Comparison of ENCODE assay signal across 18 cellular contexts in genomic region chr16:30839523-30840227, GRCh38. TPM values are rescaled to one million over a fixed set of nuclear protein-coding genes. Genes with fewer than 3 reads are reported as not detected.
A peak's percentile ranks its signal among the peaks of the same experiment; 100 is the strongest.
DNase-seq lines count a peak whose midpoint lies in the region; ATAC-seq, FAIRE-seq and TF ChIP-seq lines count a peak whose summit lies in the region.
"Had no signal": no experiment of that assay in that cellular context is flagged by ENCODE, and none has a peak within 500 bp of the region (broad histone marks: within the 10 kb centered on the region; RNA-seq: fewer than 3 reads in every experiment).

No MANE protein-coding gene starts in this region.

- 38 to 39% methylated on average over 5 of the region's 5 CpGs for WGBS in body of pancreas, 2 donors
- WGBS in right lobe of liver (ENCODE audit: insufficient coverage, low coverage, low lambda C conversion rate, missing lambda C conversion rate): 69% methylated on average over 5 of the region's 5 CpGs
- WGBS in small intestine, 3 donors: 12 to 51% (median 43%) methylated on average over 5 of the region's 5 CpGs
- WGBS in GM23248 (ENCODE audit: low coverage in 1 of 2, low lambda C conversion rate in 2 of 2, missing lambda C conversion rate in 2 of 2), 2 experiments: 56 to 67% methylated on average over 5 of the region's 5 CpGs

- H3K9me3 ChIP-seq in body of pancreas: no peaks in the 10 kb centered on the region
- no peaks in the 10 kb centered on the region for H3K9me3 ChIP-seq in right lobe of liver
- no peaks in the 10 kb centered on the region for H3K9me3 ChIP-seq in small intestine (ENCODE audit: control insufficient read depth, low read depth)
- H3K9me3 ChIP-seq in MM.1S (replicated peaks; ENCODE audit: insufficient read depth, low read length): no peaks in the 10 kb centered on the region
- no peaks in the 10 kb centered on the region for H3K9me3 ChIP-seq in GM23248 (ENCODE audit: low read depth)
- H3K9me3 ChIP-seq: ovary had no signal

- H3F3A ChIP-seq in MM.1S (ENCODE audit: insufficient read depth, low read length) (no peaks in the 10 kb centered on the region; the same call in 1 of the 2 replicates), GM23248 (ENCODE audit: insufficient read depth) (no peaks in the 10 kb centered on the region)

- no peak for TF ChIP-seq CTCF in body of pancreas (IDR thresholded peaks at IDR 0.05)
- no peak for TF ChIP-seq CTCF in right lobe of liver (IDR thresholded peaks at IDR 0.05)
- no peak for TF ChIP-seq CTCF in MM.1S (IDR thresholded peaks at IDR 0.05; ENCODE audit: low read length)

- FAIRE-seq in small intestine (lab: Jason Lieb, UNC): no peak
- FAIRE-seq: endometrium, frontal cortex had no signal

- H4K20me1 ChIP-seq in MM.1S (ENCODE audit: insufficient read depth, low read length): no peaks in the 10 kb centered on the region
- H4K20me1 ChIP-seq in GM23248 (ENCODE audit: insufficient read depth): no peaks in the 10 kb centered on the region

- H2AFZ ChIP-seq in MM.1S (ENCODE audit: low read length) (no peak overlapping the region), GM23248 (no peak overlapping the region)

- TF ChIP-seq POLR2A in body of pancreas (IDR thresholded peaks at IDR 0.05): no peak
- TF ChIP-seq POLR2A in right lobe of liver (IDR thresholded peaks at IDR 0.05): no peak

- no peak overlapping the region for H3K9ac ChIP-seq in MM.1S (ENCODE audit: low read length)
- no peak overlapping the region for H3K9ac ChIP-seq in GM23248

- H3K36me3 ChIP-seq in body of pancreas (replicated peaks in 1 of 2; ENCODE audit: insufficient read depth in 1 of 2, low read depth in 2 of 2): no peaks in the 10 kb centered on the region
- H3K36me3 ChIP-seq in right lobe of liver: no peaks in the 10 kb centered on the region
- no peaks in the 10 kb centered on the region for H3K36me3 ChIP-seq in small intestine (ENCODE audit: control insufficient read depth in 2 of 2, insufficient read depth in 2 of 2, low read length in 2 of 2)
- H3K36me3 ChIP-seq in MM.1S (replicated peaks; ENCODE audit: insufficient read depth, low read length): no peaks in the 10 kb centered on the region
- H3K36me3 ChIP-seq in GM23248 (ENCODE audit: low read depth): no peaks in the 10 kb centered on the region
- H3K36me3 ChIP-seq: ovary had no signal

- H3K9me2 ChIP-seq in MM.1S (replicated peaks; ENCODE audit: insufficient read depth, low read length) (no peaks in the 10 kb centered on the region), GM23248 (ENCODE audit: insufficient read depth) (no peaks in the 10 kb centered on the region)

- no peak overlapping the region for H3K4me3 ChIP-seq in body of pancreas
- H3K4me3 ChIP-seq in right lobe of liver: no peak overlapping the region
- H3K4me3 ChIP-seq in small intestine (ENCODE audit: low read depth in 1 of 2, low read length in 2 of 2): no peak overlapping the region
- no peak overlapping the region for H3K4me3 ChIP-seq in MM.1S (ENCODE audit: low read length)
- H3K4me3 ChIP-seq in GM23248: no peak overlapping the region
- H3K4me3 ChIP-seq: ovary had no signal

- H3K27ac ChIP-seq in body of pancreas (peak overlapping the region; percentile 22 to 43 (median 24)), right lobe of liver (no peak overlapping the region), small intestine (ENCODE audit: low read depth in 1 of 2, low read length in 1 of 2) (peak overlapping the region; percentile 77 to 82), MM.1S (ENCODE audit: low read length) (no peak overlapping the region), GM23248 (no peak overlapping the region)
- H3K27ac ChIP-seq: ovary had no signal

- ATAC-seq in body of pancreas (peak; percentile 73), right lobe of liver (peak; percentile 42 to 65 (median 51)), GM21360 (IDR thresholded peaks at IDR 0.05; ENCODE audit: unreplicated experiment) (no peak), HG03175 (IDR thresholded peaks at IDR 0.05; ENCODE audit: unreplicated experiment) (no peak)
- ATAC-seq: Right ventricle myocardium inferior had no signal

- DNase-seq in HT-29 (ENCODE audit: low spot score): peak; percentile 43
- DNase-seq in body of pancreas: peak in 3 of 4 donors; percentile 24 to 46 (median 34)
- no peak for DNase-seq in right lobe of liver
- DNase-seq in small intestine: peak; percentile 96
- no peak for DNase-seq in MM.1S
- no peak for DNase-seq in GM23248
- DNase-seq: activated CD4-positive, alpha-beta T cell treated with anti-CD3 and anti-CD28 coated beads, Interleukin-2, amount 10 ng/mL, durations not matched to agents 7 days and 5 days; activated CD8-positive, alpha-beta memory T cell treated with anti-CD3 and anti-CD28 coated beads, Interleukin-2, amount 50 U/mL, for 4 hours; cerebellar nuclear complex; left cardiac atrium; NCI-H1105; ovary; stimulated activated CD4-positive, alpha-beta T cell treated with anti-CD3 and anti-CD28 coated beads, Interleukin-2, amount 100 ng/mL, for 48 hours had no signal

- intact Hi-C loops in body of pancreas (cut with DNase I): loop anchor here (5.0 kb wide), 1 partner anchor 68 kb away; no protein-coding TSS in a partner anchor
- intact Hi-C loops in right lobe of liver (cut with DNase I): no loop called here

- H3K4me2 ChIP-seq in MM.1S (ENCODE audit: low read depth, low read length) (no peak overlapping the region), GM23248 (ENCODE audit: unreplicated experiment) (no peak overlapping the region)

- no peaks in the 10 kb centered on the region for H3K27me3 ChIP-seq in body of pancreas
- no peaks in the 10 kb centered on the region for H3K27me3 ChIP-seq in right lobe of liver
- H3K27me3 ChIP-seq in small intestine (ENCODE audit: control insufficient read depth in 2 of 2, insufficient read depth in 2 of 2, low read length in 2 of 2): no peaks in the 10 kb centered on the region
- no peaks in the 10 kb centered on the region for H3K27me3 ChIP-seq in MM.1S (replicated peaks; ENCODE audit: insufficient read depth, low read length)
- no peaks in the 10 kb centered on the region for H3K27me3 ChIP-seq in GM23248 (replicated peaks; ENCODE audit: insufficient read depth)
- H3K27me3 ChIP-seq: ovary had no signal

- H3K4me1 ChIP-seq in body of pancreas (peaks cover 17% of the 10 kb centered on the region), right lobe of liver (peaks cover 0 to 5% (median 0%) of the 10 kb centered on the region in 4 donors), small intestine (ENCODE audit: control insufficient read depth in 2 of 2, insufficient read depth in 1 of 2, low read depth in 1 of 2, low read length in 1 of 2) (peaks cover 2% of the 10 kb centered on the region in 2 donors), MM.1S (ENCODE audit: low read length) (no peaks in the 10 kb centered on the region), GM23248 (ENCODE audit: insufficient read depth) (no peaks in the 10 kb centered on the region)

- H3K79me2 ChIP-seq in MM.1S (ENCODE audit: low read length) (no peaks in the 10 kb centered on the region), GM23248 (ENCODE audit: insufficient read depth) (no peaks in the 10 kb centered on the region)

- in situ Hi-C loops in GM23248 (cut with MboI): loop anchor here (5.0 kb wide), 1 partner anchor 78 kb away; no protein-coding TSS in a partner anchor

RNA-seq across cellular contexts. Expression of gene ZNF629, which starts 52.7 kb away (rescaled TPM):
- 19.8 and 21.3 TPM in 2 replicates for total RNA-seq in HT-29 (2014; rRNA removed; shearing (Covaris generic))
- total RNA-seq in body of pancreas (1 to 10 TPM; 8.6 to 9.2 TPM), right lobe of liver (1 to 10 TPM; 3.7 to 4.8 (median 4.3) TPM)
- polyA plus RNA-seq in small intestine (1 to 10 TPM; 3.4 to 8.0 (median 3.5) TPM), GM23248 (2016; fragmentation: Nextera tagmentation; extraction: Ambion mirVana) (4.8 and 5.0 TPM in 2 replicates)
- total RNA-seq in GM23248 (2014; rRNA removed; shearing (Covaris generic)): 12.2 and 19.3 TPM in 2 replicates

RNA-seq across cellular contexts. Expression of gene BCL7C, which starts 54.2 kb away (rescaled TPM):
- 28.3 and 34.3 TPM in 2 replicates for total RNA-seq in HT-29 (2014; rRNA removed; shearing (Covaris generic))
- total RNA-seq in body of pancreas (10 to 100 TPM; 19.8 to 24.1 TPM), right lobe of liver (10 to 100 TPM in 2 of 6 experiments, 1 to 10 TPM in 4; 5.9 to 14.3 (median 7.9) TPM)
- polyA plus RNA-seq in small intestine (10 to 100 TPM; 27.7 to 33.2 (median 33.2) TPM), GM23248 (2016; fragmentation: Nextera tagmentation; extraction: Ambion mirVana) (62.5 and 68.1 TPM in 2 replicates)
- total RNA-seq in GM23248 (2014; rRNA removed; shearing (Covaris generic)): 42.5 and 77.1 TPM in 2 replicates

RNA-seq across cellular contexts. Expression of gene CTF1, which starts 56.7 kb away (rescaled TPM):
- total RNA-seq in HT-29 (2014; rRNA removed; shearing (Covaris generic)): not detected in 2 replicates
- total RNA-seq in body of pancreas (1 to 10 TPM; 1.0 to 2.0 TPM), right lobe of liver (under 1 TPM in 4 of 6 experiments, not detected in 2; 0.13 to 0.74 (median 0.43) TPM)
- polyA plus RNA-seq in small intestine (1 to 10 TPM in 1 of 3 donors, not detected in 2; 1.1 TPM), GM23248 (2016; fragmentation: Nextera tagmentation; extraction: Ambion mirVana) (2.0 and 2.1 TPM in 2 replicates)
- 4.4 and 4.8 TPM in 2 replicates for total RNA-seq in GM23248 (2014; rRNA removed; shearing (Covaris generic))

Comparison
In these comparisons a context has a peak if more than half of its experiments do, and no peak if none do; other contexts are left out.
1. DNase-seq: peak in HT-29 (single experiment), body of pancreas (3 of 4) and small intestine (single experiment); none in right lobe of liver (0 of 3), MM.1S (single experiment) and GM23248 (single experiment).
2. ATAC-seq: peak in body of pancreas (single experiment) and right lobe of liver (4 of 4); none in GM21360 (single experiment) and HG03175 (single experiment).
3. H3K27ac ChIP-seq: peak in body of pancreas (4 of 4) and small intestine (2 of 2); none in right lobe of liver (0 of 3), MM.1S (single experiment) and GM23248 (single experiment).